ENCODE assay signal across 26 cellular contexts in the genomic region with DNA sequence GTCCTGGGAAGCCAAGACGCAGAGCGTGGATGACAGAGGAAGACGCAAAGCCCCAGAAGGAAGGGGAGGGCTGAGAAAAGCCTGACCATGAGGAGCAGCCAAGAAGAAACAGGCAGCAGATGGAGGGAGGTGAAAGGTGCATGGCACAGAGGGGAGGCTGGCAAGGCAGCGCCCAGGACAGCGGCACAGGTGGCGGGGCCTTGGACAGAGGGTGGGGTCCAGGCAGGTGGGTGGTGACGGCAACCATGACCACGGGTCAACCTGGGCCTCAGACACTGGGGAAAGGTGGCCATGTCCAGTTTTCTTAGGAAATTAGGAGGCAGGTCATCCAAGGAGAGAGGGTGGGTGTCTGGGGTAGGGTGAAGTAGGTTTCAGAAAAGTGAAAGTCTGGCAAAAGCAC. TPM values are rescaled to one million over a fixed set of nuclear protein-coding genes. Genes with fewer than 3 reads are reported as not detected.
DNase-seq lines count a peak whose midpoint lies in the region; ATAC-seq and TF ChIP-seq lines count a peak whose summit lies in the region.
"Had no signal": no experiment of that assay in that cellular context is flagged by ENCODE, and none has a peak within 500 bp of the region (broad histone marks: within the 10 kb centered on the region; RNA-seq: fewer than 3 reads in every experiment).

No MANE protein-coding gene starts in this region.

- H3K36me3 ChIP-seq in left ventricle myocardium inferior = no peaks in the 10 kb centered on the region
- H3K36me3 ChIP-seq in ascending aorta = no peaks in the 10 kb centered on the region
- no peaks in the 10 kb centered on the region for H3K36me3 ChIP-seq in tibial artery
- H3K36me3 ChIP-seq: breast epithelium, prostate gland had no signal

- H3K27ac Mint-ChIP-seq in nephron progenitor cell (peak overlapping the region; percentile 92), type B pancreatic cell (no peak overlapping the region)
- H3K27ac Mint-ChIP-seq: activated CD4-positive, alpha-beta memory T cell treated with anti-CD3 and anti-CD28 coated beads, Interleukin-2, amount 10 ng/mL, durations not matched to agents 7 days and 5 days; CD4-positive, alpha-beta T cell; mesothelial cell of epicardium had no signal

- H3K4me3 ChIP-seq in left ventricle myocardium inferior (no peak overlapping the region), ascending aorta (no peak overlapping the region), tibial artery (no peak overlapping the region)
- H3K4me3 ChIP-seq: breast epithelium, prostate gland had no signal

- H3K4me1 Mint-ChIP-seq in nephron progenitor cell (peaks cover 31% of the 10 kb centered on the region), type B pancreatic cell (ENCODE audit: unreplicated experiment) (peaks cover 36% of the 10 kb centered on the region)

- H3K4me3 Mint-ChIP-seq in nephron progenitor cell (no peak overlapping the region), type B pancreatic cell (no peak overlapping the region)
- H3K4me3 Mint-ChIP-seq: activated CD4-positive, alpha-beta memory T cell treated with anti-CD3 and anti-CD28 coated beads, Interleukin-2, amount 10 ng/mL, durations not matched to agents 7 days and 5 days; CD4-positive, alpha-beta T cell; mesothelial cell of epicardium had no signal

- H3K4me1 ChIP-seq in left ventricle myocardium inferior = peaks cover 98% of the 10 kb centered on the region
- peaks cover 19 to 50% of the 10 kb centered on the region in 2 donors for H3K4me1 ChIP-seq in ascending aorta
- H3K4me1 ChIP-seq in tibial artery = peaks cover 0 to 88% (median 68%) of the 10 kb centered on the region in 4 donors
- H3K4me1 ChIP-seq: prostate gland had no signal

- H3K36me3 Mint-ChIP-seq in nephron progenitor cell (ENCODE audit: low read depth) (peaks cover 32% of the 10 kb centered on the region), type B pancreatic cell (peaks cover 4% of the 10 kb centered on the region)
- H3K36me3 Mint-ChIP-seq: mesothelial cell of epicardium had no signal

- ATAC-seq in left cardiac atrium = no peak
- no peak for ATAC-seq in HG03175 (IDR thresholded peaks at IDR 0.05; ENCODE audit: unreplicated experiment)
- ATAC-seq: effector memory CD8-positive, alpha-beta T cell; PC-3 had no signal

- H3K27ac ChIP-seq in left ventricle myocardium inferior (replicated peaks) (peak overlapping the region; percentile 88), ascending aorta (peak overlapping the region; percentile 28 to 47), tibial artery (peak overlapping the region; percentile 61 to 64)
- H3K27ac ChIP-seq: breast epithelium, prostate gland had no signal

- H3K9me3 Mint-ChIP-seq in nephron progenitor cell = no peaks in the 10 kb centered on the region
- no peaks in the 10 kb centered on the region for H3K9me3 Mint-ChIP-seq in type B pancreatic cell
- H3K9me3 Mint-ChIP-seq: activated CD4-positive, alpha-beta memory T cell treated with anti-CD3 and anti-CD28 coated beads, Interleukin-2, amount 10 ng/mL, durations not matched to agents 7 days and 5 days; CD4-positive, alpha-beta T cell; effector memory CD8-positive, alpha-beta T cell; mesothelial cell of epicardium had no signal

- H3K27me3 Mint-ChIP-seq in nephron progenitor cell (ENCODE audit: low read depth, poor library complexity) (no peaks in the 10 kb centered on the region), type B pancreatic cell (no peaks in the 10 kb centered on the region)
- H3K27me3 Mint-ChIP-seq: activated CD4-positive, alpha-beta memory T cell treated with anti-CD3 and anti-CD28 coated beads, Interleukin-2, amount 10 ng/mL, durations not matched to agents 7 days and 5 days; CD4-positive, alpha-beta T cell; effector memory CD8-positive, alpha-beta T cell had no signal

- TF ChIP-seq CTCF in left ventricle myocardium inferior (IDR thresholded peaks at IDR 0.05; ENCODE audit: borderline replicate concordance) (no peak), ascending aorta (IDR thresholded peaks at IDR 0.05) (no peak), nephron progenitor cell (IDR thresholded peaks at IDR 0.05) (no peak), tibial artery (IDR thresholded peaks at IDR 0.05) (no peak), type B pancreatic cell (conservative IDR thresholded peaks at IDR 0.05) (no peak)

- H3K9me3 ChIP-seq in left ventricle myocardium inferior (replicated peaks) (no peaks in the 10 kb centered on the region), ascending aorta (no peaks in the 10 kb centered on the region), tibial artery (no peaks in the 10 kb centered on the region)
- H3K9me3 ChIP-seq: breast epithelium, prostate gland had no signal

- no peaks in the 10 kb centered on the region for H3K27me3 ChIP-seq in left ventricle myocardium inferior (ENCODE audit: low read depth)
- H3K27me3 ChIP-seq in ascending aorta = no peaks in the 10 kb centered on the region
- no peaks in the 10 kb centered on the region for H3K27me3 ChIP-seq in tibial artery
- H3K27me3 ChIP-seq: breast epithelium had no signal

- intact Hi-C loops in left ventricle myocardium inferior (cut with micrococcal nuclease) = no loop called here
- intact Hi-C loops in left cardiac atrium (cut with DNase I) = no loop called here
- intact Hi-C loops in ascending aorta (cut with DNase I) = no loop called here
- intact Hi-C loops in tibial artery (cut with DNase I; ENCODE audit: low total_unique reads) = no loop called here

- no peak for DNase-seq in left ventricle myocardium inferior
- no peak for DNase-seq in left cardiac atrium
- DNase-seq in ascending aorta (ENCODE audit: low spot score in 2 of 2) = no peak
- DNase-seq in nephron progenitor cell = no peak
- no peak for DNase-seq in tibial artery
- DNase-seq in type B pancreatic cell (ENCODE audit: extremely low spot score, unreplicated experiment) = no peak
- no peak for DNase-seq in activated CD4-positive, CD25-positive, alpha-beta regulatory T cell (lab: John Stamatoyannopoulos, UW)
- DNase-seq: activated CD4-positive, alpha-beta memory T cell treated with anti-CD3 and anti-CD28 coated beads, Interleukin-2, amount 10 ng/mL, durations not matched to agents 7 days and 5 days; activated CD8-positive, alpha-beta memory T cell treated with anti-CD3 and anti-CD28 coated beads, Interleukin-2, amount 50 U/mL, for 48 hours; activated naive CD4-positive, alpha-beta T cell treated with anti-CD3 and anti-CD28 coated beads, Interleukin-2, amount 50 U/mL, for 16 hours; CD4-positive, alpha-beta T cell; cortex of kidney; effector memory CD8-positive, alpha-beta T cell; KBM-7; NCI-H1105 treated with DMSO at 0.1 percent for 48 hours; NCI-H187 treated with DMSO at 0.1 percent for 48 hours; NCI-H2171; NCI-H524; PC-3; SHP77 treated with DMSO at 0.1 percent for 48 hours; stimulated activated CD4-positive, alpha-beta T cell treated with anti-CD3 and anti-CD28 coated beads, Interleukin-15, amount 100 ng/mL, for 24 hours; stimulated activated CD4-positive, alpha-beta T cell treated with anti-CD3 and anti-CD28 coated beads, Interleukin-4, amount 100 ng/mL, for 4 hours had no signal

RNA-seq across cellular contexts. Expression of gene ARHGAP17, which starts 17.0 kb away (rescaled TPM):
- total RNA-seq in left ventricle myocardium inferior (53.7 TPM), left cardiac atrium (10 to 100 TPM; 49.7 to 50.9 TPM), ascending aorta (133 TPM), type B pancreatic cell (ENCODE audit: low replicate concordance) (72.6 and 88.0 TPM in 2 replicates)

Comparison
In these comparisons a context has a peak if more than half of its experiments do, and no peak if none do; other contexts are left out.
1. H3K27ac ChIP-seq: peak in every context shown above with its lines; median percentile 88 in left ventricle myocardium inferior; 62 in tibial artery; 38 in ascending aorta.